ENCODE assay signal across 30 cellular contexts in genomic region chr1:174247472-174247871, GRCh38.
"Had no signal": no experiment of that assay in that cellular context is flagged by ENCODE, and none has a peak within 500 bp of the region (broad histone marks: within the 10 kb centered on the region; RNA-seq: fewer than 3 reads in every experiment).

No MANE protein-coding gene starts in this region.

- H3K4me1 Mint-ChIP-seq: endodermal cell; nephron; stimulated activated naive CD8-positive, alpha-beta T cell treated with anti-CD3 and anti-CD28 coated beads, Interleukin-15, amount 100 ng/mL, for 72 hours had no signal

- H3K9me3 ChIP-seq: gastrocnemius medialis, left lung, mucosa of descending colon, prostate gland, right atrium auricular region, thyroid gland, vagina had no signal

- H3K4me2 ChIP-seq: smooth muscle cell had no signal

- FAIRE-seq: islet of Langerhans had no signal

- H3K27me3 ChIP-seq: dorsolateral prefrontal cortex, gastrocnemius medialis, left lung, right atrium auricular region, thyroid gland, vagina had no signal

- ATAC-seq: esophagus mucosa; gastrocnemius medialis; left cardiac atrium; left lung; mucosa of descending colon; sciatic nerve; stimulated activated naive CD8-positive, alpha-beta T cell treated with anti-CD3 and anti-CD28 coated beads, Interleukin-15, amount 100 ng/mL, for 72 hours had no signal

- H3K36me3 ChIP-seq: gastrocnemius medialis, prostate gland had no signal

- H3K27ac Mint-ChIP-seq: endodermal cell; mesothelial cell of epicardium; nephron; stimulated activated naive CD8-positive, alpha-beta T cell treated with anti-CD3 and anti-CD28 coated beads, Interleukin-15, amount 100 ng/mL, for 72 hours had no signal

- H3K27ac ChIP-seq: dorsolateral prefrontal cortex, epithelial cell of prostate, gastrocnemius medialis, left lung, prostate gland, thyroid gland, vagina had no signal

- DNase-seq: dorsolateral prefrontal cortex; effector CD4-positive, alpha-beta T cell; endodermal cell; foreskin fibroblast; gastrocnemius medialis; head of caudate nucleus; left cardiac atrium; left lung; mesenchymal stem cell; mucosa of descending colon; naive B cell; nucleus accumbens; stimulated activated CD4-positive, alpha-beta T cell treated with anti-CD3 and anti-CD28 coated beads, Interleukin-12 subunit alpha, Interleukin-12 subunit beta, amount 100 ng/mL, for 4 hours; stimulated activated CD4-positive, alpha-beta T cell treated with anti-CD3 and anti-CD28 coated beads, Interleukin-1b, Interleukin-23, amount 100 ng/mL, for 48 hours; stimulated activated CD4-positive, alpha-beta T cell treated with anti-CD3 and anti-CD28 coated beads, Interleukin-4, amount 100 ng/mL, for 1 hour; stimulated activated CD8-positive, alpha-beta memory T cell treated with anti-CD3 and anti-CD28 coated beads, Interleukin-4, amount 100 ng/mL, for 48 hours; stimulated activated naive CD4-positive, alpha-beta T cell; stimulated activated naive CD8-positive, alpha-beta T cell treated with anti-CD3 and anti-CD28 coated beads, Interleukin-15, amount 100 ng/mL, for 72 hours; thyroid gland; trophoblast cell had no signal

- H3K4me3 ChIP-seq: dorsolateral prefrontal cortex, gastrocnemius medialis, left lung, mucosa of descending colon, prostate gland, right atrium auricular region, smooth muscle cell, thyroid gland, vagina had no signal

- H3K9me3 Mint-ChIP-seq: endodermal cell; mesothelial cell of epicardium; naive B cell; nephron; stimulated activated naive CD8-positive, alpha-beta T cell treated with anti-CD3 and anti-CD28 coated beads, Interleukin-15, amount 100 ng/mL, for 72 hours had no signal

- H3K27me3 Mint-ChIP-seq: naive B cell; stimulated activated naive CD8-positive, alpha-beta T cell treated with anti-CD3 and anti-CD28 coated beads, Interleukin-15, amount 100 ng/mL, for 72 hours had no signal

- H3K4me3 Mint-ChIP-seq: endodermal cell; mesothelial cell of epicardium; naive B cell; nephron; stimulated activated naive CD8-positive, alpha-beta T cell treated with anti-CD3 and anti-CD28 coated beads, Interleukin-15, amount 100 ng/mL, for 72 hours had no signal

- H3K4me1 ChIP-seq: left lung, prostate gland, right atrium auricular region, vagina had no signal
